In genomic region chr19:39157275-39157996, GRCh38 we compare ENCODE assay signal across 18 cellular contexts. TPM values are rescaled to one million over a fixed set of nuclear protein-coding genes. Genes with fewer than 3 reads are reported as not detected.
DNase-seq lines count a peak whose midpoint lies in the region; ATAC-seq, FAIRE-seq and TF ChIP-seq lines count a peak whose summit lies in the region.
"Had no signal": no experiment of that assay in that cellular context is flagged by ENCODE, and none has a peak within 500 bp of the region (broad histone marks: within the 10 kb centered on the region; RNA-seq: fewer than 3 reads in every experiment).

No MANE protein-coding gene starts in this region.

- peaks cover 92% of the 10 kb centered on the region for H4K20me1 ChIP-seq in neural progenitor cell (ENCODE audit: low read depth)

- no peak for TF ChIP-seq RAD21 in A549 (conservative IDR thresholded peaks at IDR 0.05 in 1 of 2, IDR thresholded peaks at IDR 0.05 in 1 of 2)

- H2AFZ ChIP-seq in neural progenitor cell (replicated peaks): no peak overlapping the region

- no peaks in the 10 kb centered on the region for H3F3A ChIP-seq in neural progenitor cell (ENCODE audit: low read depth)

- no peaks in the 10 kb centered on the region for H3K9me3 Mint-ChIP-seq in neural progenitor cell
- H3K9me3 Mint-ChIP-seq: activated CD8-positive, alpha-beta T cell treated with anti-CD3 and anti-CD28 coated beads for 36 hours had no signal

- peaks cover 5% of the 10 kb centered on the region for H3K36me3 Mint-ChIP-seq in neural progenitor cell

- H3K4me3 ChIP-seq in A549 (no peak overlapping the region), esophagus (ENCODE audit: low read depth in 1 of 2, low read length in 2 of 2) (peak overlapping the region; percentile 24 to 38), neural progenitor cell (no peak overlapping the region), HAP-1 (no peak overlapping the region)
- H3K4me3 ChIP-seq: psoas muscle, SJSA1 had no signal

- no peak for TF ChIP-seq EP300 in A549 (IDR thresholded peaks at IDR 0.05)

- POLR2A ChIA-PET in A549 (lab: Yijun Ruan, JAX): no interaction called here
- POLR2A ChIA-PET in GM10248 (lab: Yijun Ruan, JAX): no interaction called here

- FAIRE-seq in A549 (lab: Jason Lieb, UNC): peak; percentile 32
- FAIRE-seq: islet of Langerhans had no signal

- WGBS in A549 (ENCODE audit: missing lambda C conversion rate): 89% methylated on average over 23 of the region's 23 CpGs
- 62 to 63% methylated on average over 23 of the region's 23 CpGs for WGBS in esophagus, 2 donors

- H3K4me3 Mint-ChIP-seq in neural progenitor cell: peak overlapping the region; percentile 48
- H3K4me3 Mint-ChIP-seq: activated CD8-positive, alpha-beta T cell treated with anti-CD3 and anti-CD28 coated beads for 36 hours had no signal

- H3K27me3 ChIP-seq in esophagus (ENCODE audit: control insufficient read depth in 1 of 2, insufficient read depth in 2 of 2, low read length in 2 of 2) (no peaks in the 10 kb centered on the region), neural progenitor cell (no peaks in the 10 kb centered on the region), HAP-1 (ENCODE audit: low read depth) (no peaks in the 10 kb centered on the region)
- H3K27me3 ChIP-seq: SJSA1 had no signal

- H3K27me3 Mint-ChIP-seq in neural progenitor cell (ENCODE audit: insufficient read depth, low read depth): no peaks in the 10 kb centered on the region
- H3K27me3 Mint-ChIP-seq: activated CD8-positive, alpha-beta T cell treated with anti-CD3 and anti-CD28 coated beads for 36 hours had no signal

- H3K36me3 ChIP-seq in esophagus (ENCODE audit: control insufficient read depth in 2 of 2, insufficient read depth in 2 of 2, low read length in 1 of 2) (peaks cover 0 to 14% of the 10 kb centered on the region in 2 donors), neural progenitor cell (no peaks in the 10 kb centered on the region), HAP-1 (replicated peaks) (no peaks in the 10 kb centered on the region)

- in situ Hi-C loops in SK-MEL-5 (cut with HindIII; ENCODE audit: low pct_unique_long_range_greater_than_20kb, low sequenced_read_pairs) (no loop called here), HAP-1 (cut with MboI; ENCODE audit: low sequenced_read_pairs) (no loop called here)

- DNase-seq in A549 (ENCODE audit: low read depth in 1 of 2, low spot score in 1 of 2): no peak
- DNase-seq in SK-MEL-5 (ENCODE audit: low read depth, low spot score): peak; percentile 15
- DNase-seq in neural progenitor cell (ENCODE audit: low spot score): no peak
- DNase-seq in HPDE6-E6E7 (ENCODE audit: extremely low spot score): no peak
- DNase-seq in HAP-1 (ENCODE audit: low spot score in 2 of 2): no peak
- DNase-seq in GM10248 (ENCODE audit: extremely low spot score): no peak
- DNase-seq: activated CD8-positive, alpha-beta T cell treated with anti-CD3 and anti-CD28 coated beads for 36 hours; activated effector memory CD4-positive, alpha-beta T cell treated with Interleukin-2 at 50 U/mL for 16 hours; anterior cingulate cortex; Kasumi-1; NCI-H524; psoas muscle had no signal

- CTCF ChIA-PET in A549 (lab: Yijun Ruan, JAX): interaction anchor here (0.7 to 4.0 kb wide), 11 partner anchors 18 to 196 kb away, joined by 3 to 12 read pairs (median 6); no protein-coding TSS in a partner anchor
- CTCF ChIA-PET in GM10248 (lab: Yijun Ruan, JAX): no interaction called here

- H3K27ac ChIP-seq in A549 (peak overlapping the region in 1 of 2 experiments; percentile 14; a peak in 1 of 6 replicates), esophagus (ENCODE audit: low read depth in 2 of 2, low read length in 1 of 2) (peak overlapping the region in 1 of 2 donors; percentile 43), neural progenitor cell (no peak overlapping the region)
- H3K27ac ChIP-seq: HL-60, psoas muscle, SJSA1 had no signal

- ATAC-seq in A549 (no peak), GM18909 (IDR thresholded peaks at IDR 0.05; ENCODE audit: poor library complexity, unreplicated experiment) (no peak)
- ATAC-seq: psoas muscle had no signal

- peaks cover 65% of the 10 kb centered on the region for H3K79me2 ChIP-seq in neural progenitor cell (ENCODE audit: low read depth)

- no peak for TF ChIP-seq POLR2A in A549 (IDR thresholded peaks at IDR 0.05; ENCODE audit: low read length)

- no peak overlapping the region for H3K4me2 ChIP-seq in A549
- no peak overlapping the region for H3K4me2 ChIP-seq in neural progenitor cell

- peaks cover 42% of the 10 kb centered on the region for H3K4me1 ChIP-seq in A549
- H3K4me1 ChIP-seq in esophagus (ENCODE audit: control insufficient read depth in 2 of 2, insufficient read depth in 2 of 2, low read length in 1 of 2): peaks cover 23 to 64% of the 10 kb centered on the region in 2 donors
- H3K4me1 ChIP-seq in neural progenitor cell: peaks cover 11% of the 10 kb centered on the region
- no peaks in the 10 kb centered on the region for H3K4me1 ChIP-seq in HAP-1
- H3K4me1 ChIP-seq: psoas muscle had no signal

- peak overlapping the region; percentile 93 for H3K27ac Mint-ChIP-seq in neural progenitor cell
- H3K27ac Mint-ChIP-seq: activated CD8-positive, alpha-beta T cell treated with anti-CD3 and anti-CD28 coated beads for 36 hours had no signal

- H3K9ac ChIP-seq in neural progenitor cell: no peak overlapping the region

- TF ChIP-seq CTCF in A549 (IDR thresholded peaks at IDR 0.05) (no peak), neural progenitor cell (IDR thresholded peaks at IDR 0.05) (no peak), GM10248 (IDR thresholded peaks at IDR 0.05; ENCODE audit: control extremely low read depth, extremely low read depth, low read depth, missing control alignments) (no peak)

- H3K9me3 ChIP-seq in A549 (no peaks in the 10 kb centered on the region), esophagus (ENCODE audit: control insufficient read depth in 2 of 2, insufficient read depth in 1 of 2, low read depth in 1 of 2, low read length in 1 of 2) (no peaks in the 10 kb centered on the region), neural progenitor cell (ENCODE audit: low read depth) (no peaks in the 10 kb centered on the region), HAP-1 (no peaks in the 10 kb centered on the region)
- H3K9me3 ChIP-seq: psoas muscle, SJSA1 had no signal

- peaks cover 21% of the 10 kb centered on the region for H3K4me1 Mint-ChIP-seq in neural progenitor cell

TF ChIP-seq in A549, 52 proteins besides CTCF, POLR2A, EP300 and RAD21 (continues in another document):
- TF ChIP-seq ATOH8 (CRISPR knock-in tag; IDR thresholded peaks at IDR 0.05; ENCODE audit: low read depth): no peak
- TF ChIP-seq POLR2AphosphoS2 (conservative IDR thresholded peaks at IDR 0.05; ENCODE audit: low read length): no peak
- TF ChIP-seq USF2 (IDR thresholded peaks at IDR 0.05): no peak
- TF ChIP-seq FOSL2 (IDR thresholded peaks at IDR 0.05): no peak
- TF ChIP-seq FOSL2 (CRISPR knock-in tag; IDR thresholded peaks at IDR 0.05): no peak
- no peak for TF ChIP-seq HEYL (CRISPR knock-in tag; IDR thresholded peaks at IDR 0.05)
- TF ChIP-seq ZC3H11A (IDR thresholded peaks at IDR 0.05): no peak

RNA-seq across cellular contexts. Expression of gene PAK4, which starts 31.9 kb away (rescaled TPM):
- 37.9 and 42.9 TPM in 2 replicates for polyA plus RNA-seq in A549 (2011; rRNA removed)
- 105 and 115 TPM in 2 replicates for polyA plus RNA-seq in A549 (2012; cell fraction: cytosol; rRNA removed)
- polyA plus RNA-seq in A549 (2012; cell fraction: nucleus; rRNA removed): 115 and 138 TPM in 2 replicates
- polyA plus RNA-seq in A549 (2017; fragmentation: RNase III; extraction: RNeasy Plus Mini Kit Qiagen cat#74134 plus additional on column Dnase treatment): 75.8 to 84.2 TPM (median 76.7 TPM) in 3 replicates
- 68.7 and 73.7 TPM in 2 replicates for polyA minus RNA-seq in A549 (2011; rRNA and poly(A)+ RNA removed)
- 3.7 TPM in 2 replicates for total RNA-seq in SK-MEL-5 (2014; rRNA removed; shearing (Covaris generic))
- polyA plus RNA-seq in SK-MEL-5 (2015; cell fraction: cytosol; rRNA removed): 58.7 and 64.5 TPM in 2 replicates
- polyA plus RNA-seq in SK-MEL-5 (2015; cell fraction: nucleus; rRNA removed): 13.3 and 15.8 TPM in 2 replicates
- polyA plus RNA-seq in esophagus: 10 to 100 TPM; 39.8 to 43.1 TPM
- total RNA-seq in neural progenitor cell (ENCODE audit: low replicate concordance): 9.7 and 34.3 TPM in 2 replicates

RNA-seq across cellular contexts. Expression of gene NCCRP1, which starts 39.3 kb away (rescaled TPM):
- polyA plus RNA-seq in A549 (2011; rRNA removed) (0.90 and 1.1 TPM in 2 replicates), A549 (2017; fragmentation: RNase III; extraction: RNeasy Plus Mini Kit Qiagen cat#74134 plus additional on column Dnase treatment) (0.71 to 1.1 TPM (median 0.99 TPM) in 3 replicates), esophagus (100 to 1,000 TPM; 296 to 510 TPM)
- 1.1 and 1.5 TPM in 2 replicates for polyA plus RNA-seq in A549 (2012; cell fraction: cytosol; rRNA removed)
- 1.8 and 2.4 TPM in 2 replicates for polyA plus RNA-seq in A549 (2012; cell fraction: nucleus; rRNA removed)
- 0.44 and 0.54 TPM in 2 replicates for polyA minus RNA-seq in A549 (2011; rRNA and poly(A)+ RNA removed)
- 0.21 and 0.67 TPM in 2 replicates for total RNA-seq in SK-MEL-5 (2014; rRNA removed; shearing (Covaris generic))
- 0.29 and 0.44 TPM in 2 replicates for polyA plus RNA-seq in SK-MEL-5 (2015; cell fraction: cytosol; rRNA removed)
- 0.14 and 0.21 TPM in 2 replicates for polyA plus RNA-seq in SK-MEL-5 (2015; cell fraction: nucleus; rRNA removed)
- 1.0 and 1.9 TPM in 2 replicates for total RNA-seq in neural progenitor cell (ENCODE audit: low replicate concordance)
- total RNA-seq: activated CD8-positive, alpha-beta T cell treated with anti-CD3 and anti-CD28 coated beads for 36 hours; SJSA1 had no signal

RNA-seq across cellular contexts. Expression of gene SYCN, which starts 46.6 kb away (rescaled TPM):
- polyA plus RNA-seq in A549 (2011; rRNA removed): not detected in 2 replicates
- not detected in 2 replicates for polyA plus RNA-seq in A549 (2012; cell fraction: cytosol; rRNA removed)
- polyA plus RNA-seq in A549 (2012; cell fraction: nucleus; rRNA removed): 0.16 TPM in 1 of 2 replicates, not detected in the other
- polyA plus RNA-seq in A549 (2017; fragmentation: RNase III; extraction: RNeasy Plus Mini Kit Qiagen cat#74134 plus additional on column Dnase treatment): not detected in 3 replicates
- not detected in 2 replicates for polyA minus RNA-seq in A549 (2011; rRNA and poly(A)+ RNA removed)
- not detected in 2 replicates for total RNA-seq in SK-MEL-5 (2014; rRNA removed; shearing (Covaris generic))
- polyA plus RNA-seq in SK-MEL-5 (2015; cell fraction: cytosol; rRNA removed): not detected in 2 replicates
- not detected in 2 replicates for polyA plus RNA-seq in SK-MEL-5 (2015; cell fraction: nucleus; rRNA removed)
- polyA plus RNA-seq in esophagus: under 1 TPM in 1 of 2 donors, not detected in 1; 0.22 TPM
- total RNA-seq in neural progenitor cell (ENCODE audit: low replicate concordance): not detected in 2 replicates
- total RNA-seq: activated CD8-positive, alpha-beta T cell treated with anti-CD3 and anti-CD28 coated beads for 36 hours; SJSA1; urinary bladder had no signal
- polyA plus RNA-seq: psoas muscle, urinary bladder had no signal

Comparison
In these comparisons a context has a peak if more than half of its experiments do, and no peak if none do; other contexts are left out.
1. H3K4me3 ChIP-seq: peak in esophagus (2 of 2); none in A549 (single experiment), neural progenitor cell (single experiment) and HAP-1 (single experiment).